Comparison of ENCODE assay signal across 8 cellular contexts in the genomic region with DNA sequence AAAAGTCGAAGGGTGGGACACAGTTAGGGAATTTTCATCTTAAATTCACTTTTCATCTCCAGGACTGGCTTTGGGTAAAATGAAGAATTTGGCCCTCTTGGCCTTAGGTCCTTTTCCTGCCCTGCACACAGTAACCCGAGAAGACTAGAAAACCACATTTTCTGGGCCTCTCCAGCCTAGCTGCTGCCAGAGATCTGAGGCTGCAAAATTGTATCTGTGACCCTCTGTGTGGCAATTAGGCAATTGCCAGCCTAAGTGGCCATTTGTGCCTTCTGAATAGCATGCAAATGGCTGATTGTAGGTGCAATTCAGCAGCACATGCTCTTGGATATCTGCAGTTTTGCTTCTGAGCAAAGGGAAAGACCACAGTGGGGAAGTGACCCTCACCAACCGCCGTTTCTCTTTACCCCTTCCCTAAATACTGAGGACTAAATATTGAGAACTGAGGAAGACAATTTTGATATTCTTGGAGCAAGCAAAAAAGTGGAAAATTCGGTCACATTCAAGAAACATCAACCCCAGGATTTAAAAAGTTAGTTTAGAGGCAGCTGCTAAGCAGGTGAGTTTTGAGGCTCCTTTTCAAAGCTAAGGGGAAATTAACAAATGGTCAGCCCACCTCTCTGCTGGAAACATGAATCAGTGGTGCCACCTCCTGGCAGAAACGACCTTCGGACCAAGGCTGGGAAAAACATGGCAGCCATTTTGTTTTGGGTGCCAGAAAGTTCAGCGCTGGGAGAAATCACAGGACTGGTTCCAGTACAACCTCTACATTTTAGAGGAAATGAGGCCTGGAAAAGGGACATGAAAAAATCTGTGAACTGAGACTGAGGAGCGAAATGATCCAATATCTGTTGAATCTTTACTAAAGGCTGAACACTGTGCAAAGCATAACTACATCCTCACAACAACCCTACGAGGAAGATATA. TPM values are rescaled to one million over a fixed set of nuclear protein-coding genes. Genes with fewer than 3 reads are reported as not detected.
DNase-seq lines count a peak whose midpoint lies in the region; ATAC-seq and TF ChIP-seq lines count a peak whose summit lies in the region.

No MANE protein-coding gene starts in this region.

- TF ChIP-seq CTCF in fibroblast of the aortic adventitia (IDR thresholded peaks at IDR 0.05; ENCODE audit: insufficient read depth, low read length) = peak; percentile 72

- H3K9me3 Mint-ChIP-seq in activated naive CD4-positive, alpha-beta T cell treated with anti-CD3 and anti-CD28 coated beads, Interleukin-2, amount 10 ng/mL, durations not matched to agents 7 days and 5 days = peaks cover 5% of the 10 kb centered on the region

- peaks cover 34% of the 10 kb centered on the region for H3K27me3 Mint-ChIP-seq in activated naive CD4-positive, alpha-beta T cell treated with anti-CD3 and anti-CD28 coated beads, Interleukin-2, amount 10 ng/mL, durations not matched to agents 7 days and 5 days

- no peak overlapping the region for H3K4me3 ChIP-seq in fibroblast of the aortic adventitia (ENCODE audit: low read depth, low read length)

- no peaks in the 10 kb centered on the region for H3K4me1 Mint-ChIP-seq in activated naive CD4-positive, alpha-beta T cell treated with anti-CD3 and anti-CD28 coated beads, Interleukin-2, amount 10 ng/mL, durations not matched to agents 7 days and 5 days

- DNase-seq in activated naive CD4-positive, alpha-beta T cell treated with anti-CD3 and anti-CD28 coated beads, Interleukin-2, amount 10 ng/mL, durations not matched to agents 7 days and 5 days = peak; percentile 26
- no peak for DNase-seq in activated naive CD4-positive, alpha-beta T cell treated with anti-CD3 and anti-CD28 coated beads, Interleukin-2, amount 50 U/mL, for 16 hours
- peak; percentile 57 for DNase-seq in RPMI8226
- peak; percentile 70 for DNase-seq in fibroblast of the aortic adventitia (ENCODE audit: low read depth)
- peak in 2 of 3 donors; percentile 9 for DNase-seq in stimulated activated CD4-positive, alpha-beta T cell treated with anti-CD3 and anti-CD28 coated beads, TNF-alpha, amount 100 ng/mL, for 48 hours (ENCODE audit: low read depth in 3 of 3)
- no peak for DNase-seq in GF-D8 (lab: John Stamatoyannopoulos, UW)

- H3K27ac Mint-ChIP-seq in activated naive CD4-positive, alpha-beta T cell treated with anti-CD3 and anti-CD28 coated beads, Interleukin-2, amount 10 ng/mL, durations not matched to agents 7 days and 5 days = no peak overlapping the region

- no peaks in the 10 kb centered on the region for H3K36me3 Mint-ChIP-seq in activated naive CD4-positive, alpha-beta T cell treated with anti-CD3 and anti-CD28 coated beads, Interleukin-2, amount 10 ng/mL, durations not matched to agents 7 days and 5 days

- H3K4me3 Mint-ChIP-seq in activated naive CD4-positive, alpha-beta T cell treated with anti-CD3 and anti-CD28 coated beads, Interleukin-2, amount 10 ng/mL, durations not matched to agents 7 days and 5 days = no peak overlapping the region

- CTCF ChIA-PET in activated naive CD4-positive, alpha-beta T cell treated with anti-CD3 and anti-CD28 coated beads, Interleukin-2, amount 10 ng/mL, durations not matched to agents 7 days and 5 days (lab: Charles Lee) = interaction anchor here (0.6 to 1.4 kb wide), 4 partner anchors 25 to 156 kb away, joined by 3 to 5 read pairs (median 4); no protein-coding TSS in a partner anchor

- ATAC-seq in HG03432 (IDR thresholded peaks at IDR 0.05; ENCODE audit: unreplicated experiment) (peak; percentile 58), HG03571 (IDR thresholded peaks at IDR 0.05; ENCODE audit: unreplicated experiment) (no peak)

RNA-seq across cellular contexts. Expression of a gene that starts 56.6 kb away (rescaled TPM):
- 0.45 and 2.3 TPM in 2 replicates for total RNA-seq in fibroblast of the aortic adventitia (ENCODE audit: low replicate concordance)

Comparison
In these comparisons a context has a peak if more than half of its experiments do, and no peak if none do; other contexts are left out.
1. DNase-seq: peak in activated naive CD4-positive, alpha-beta T cell treated with anti-CD3 and anti-CD28 coated beads, Interleukin-2, amount 10 ng/mL, durations not matched to agents 7 days and 5 days (single experiment), RPMI8226 (single experiment), fibroblast of the aortic adventitia (single experiment) and stimulated activated CD4-positive, alpha-beta T cell treated with anti-CD3 and anti-CD28 coated beads, TNF-alpha, amount 100 ng/mL, for 48 hours (2 of 3); none in activated naive CD4-positive, alpha-beta T cell treated with anti-CD3 and anti-CD28 coated beads, Interleukin-2, amount 50 U/mL, for 16 hours (single experiment) and GF-D8 (single experiment).